24 cellular contexts compared by ENCODE assay signal in the genomic region with DNA sequence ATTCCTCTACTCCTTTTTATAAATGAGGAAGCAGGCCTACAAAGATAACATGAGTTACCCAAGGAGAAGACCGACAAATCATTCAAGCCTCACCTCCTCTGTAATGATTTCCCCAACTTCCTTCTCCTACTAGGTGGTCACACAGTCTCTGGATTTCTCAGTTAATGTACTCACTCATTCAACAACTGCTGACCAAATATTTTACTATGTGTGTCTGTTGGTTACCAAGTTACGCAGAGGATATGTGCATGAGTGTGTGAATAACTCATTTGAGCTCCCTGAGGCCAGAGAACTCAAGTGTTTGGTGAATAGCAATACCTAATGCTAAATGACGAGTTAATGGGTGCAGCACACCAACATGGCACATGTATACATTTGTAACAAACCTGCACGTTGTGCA. TPM values are rescaled to one million over a fixed set of nuclear protein-coding genes. Genes with fewer than 3 reads are reported as not detected.
DNase-seq lines count a peak whose midpoint lies in the region; ATAC-seq, FAIRE-seq and TF ChIP-seq lines count a peak whose summit lies in the region.
"Had no signal": no experiment of that assay in that cellular context is flagged by ENCODE, and none has a peak within 500 bp of the region (broad histone marks: within the 10 kb centered on the region; RNA-seq: fewer than 3 reads in every experiment).

No MANE protein-coding gene starts in this region.

- H3K27me3 ChIP-seq in kidney epithelial cell (ENCODE audit: control insufficient read depth, insufficient read depth, low read length): no peaks in the 10 kb centered on the region
- H3K27me3 ChIP-seq: adrenal gland, esophagus muscularis mucosa, gastroesophageal sphincter, sigmoid colon had no signal

- FAIRE-seq in RCC 7860 (lab: Jason Lieb, UNC): peak; percentile 98
- FAIRE-seq: H54 had no signal

- TF ChIP-seq CTCF in kidney epithelial cell (IDR thresholded peaks at IDR 0.05; ENCODE audit: insufficient read depth, low read length, poor library complexity, severe bottlenecking): no peak

- DNase-seq in NCI-H748 (lab: John Stamatoyannopoulos, UW; ENCODE audit: unreplicated experiment): peak; percentile 21
- no peak for DNase-seq in NCI-H748 treated with DMSO at 0.1 percent for 48 hours (lab: John Stamatoyannopoulos, UW)
- peak; percentile 1 for DNase-seq in EH (ENCODE audit: low read depth)
- DNase-seq in RCC 7860 (ENCODE audit: low spot score): peak; percentile 92
- DNase-seq in kidney epithelial cell (ENCODE audit: low read depth): peak; percentile 69
- no peak for DNase-seq in T-helper 2 cell
- no peak for DNase-seq in cortex of kidney (lab: John Stamatoyannopoulos, UW)
- DNase-seq: activated CD4-positive, alpha-beta T cell treated with anti-CD3 and anti-CD28 coated beads for 48 hours; activated effector memory CD4-positive, alpha-beta T cell treated with Interleukin-2 at 50 U/mL for 16 hours; adrenal gland; caudate nucleus; left cardiac atrium; midbrain; NCI-H1092; NCI-H1930; Right ventricle myocardium superior; sigmoid colon; SW 1271 had no signal

- no peaks in the 10 kb centered on the region for H3K36me3 ChIP-seq in kidney epithelial cell (ENCODE audit: control insufficient read depth, insufficient read depth, low read length)
- H3K36me3 ChIP-seq: adrenal gland; BLaER1 treated with 17β-estradiol and CSF1 and Interleukin-3, amounts not matched to agents 10 nM and 100 nM; esophagus muscularis mucosa; gastroesophageal sphincter; sigmoid colon had no signal

- H3K4me3 ChIP-seq in kidney epithelial cell (ENCODE audit: low read depth, low read length): no peak overlapping the region
- H3K4me3 ChIP-seq: A549; adrenal gland; BLaER1 treated with 17β-estradiol and CSF1 and Interleukin-3, amounts not matched to agents 10 nM and 100 nM; esophagus muscularis mucosa; gastroesophageal sphincter; sigmoid colon had no signal

- ATAC-seq in HG03045 (IDR thresholded peaks at IDR 0.05; ENCODE audit: unreplicated experiment): no peak
- ATAC-seq: A549, gastroesophageal sphincter, left cardiac atrium had no signal

RNA-seq across cellular contexts. Expression of a gene that starts 10.4 kb away (rescaled TPM):
- 45.5 and 69.1 TPM in 2 replicates for total RNA-seq in kidney epithelial cell

Comparison
In these comparisons a context has a peak if more than half of its experiments do, and no peak if none do; other contexts are left out.
1. DNase-seq: peak in NCI-H748 (single experiment), EH (single experiment), RCC 7860 (single experiment) and kidney epithelial cell (single experiment); none in NCI-H748 treated with DMSO at 0.1 percent for 48 hours (single experiment), T-helper 2 cell (0 of 5) and cortex of kidney (single experiment).